ENCODE assay signal across 14 cellular contexts in the genomic region with DNA sequence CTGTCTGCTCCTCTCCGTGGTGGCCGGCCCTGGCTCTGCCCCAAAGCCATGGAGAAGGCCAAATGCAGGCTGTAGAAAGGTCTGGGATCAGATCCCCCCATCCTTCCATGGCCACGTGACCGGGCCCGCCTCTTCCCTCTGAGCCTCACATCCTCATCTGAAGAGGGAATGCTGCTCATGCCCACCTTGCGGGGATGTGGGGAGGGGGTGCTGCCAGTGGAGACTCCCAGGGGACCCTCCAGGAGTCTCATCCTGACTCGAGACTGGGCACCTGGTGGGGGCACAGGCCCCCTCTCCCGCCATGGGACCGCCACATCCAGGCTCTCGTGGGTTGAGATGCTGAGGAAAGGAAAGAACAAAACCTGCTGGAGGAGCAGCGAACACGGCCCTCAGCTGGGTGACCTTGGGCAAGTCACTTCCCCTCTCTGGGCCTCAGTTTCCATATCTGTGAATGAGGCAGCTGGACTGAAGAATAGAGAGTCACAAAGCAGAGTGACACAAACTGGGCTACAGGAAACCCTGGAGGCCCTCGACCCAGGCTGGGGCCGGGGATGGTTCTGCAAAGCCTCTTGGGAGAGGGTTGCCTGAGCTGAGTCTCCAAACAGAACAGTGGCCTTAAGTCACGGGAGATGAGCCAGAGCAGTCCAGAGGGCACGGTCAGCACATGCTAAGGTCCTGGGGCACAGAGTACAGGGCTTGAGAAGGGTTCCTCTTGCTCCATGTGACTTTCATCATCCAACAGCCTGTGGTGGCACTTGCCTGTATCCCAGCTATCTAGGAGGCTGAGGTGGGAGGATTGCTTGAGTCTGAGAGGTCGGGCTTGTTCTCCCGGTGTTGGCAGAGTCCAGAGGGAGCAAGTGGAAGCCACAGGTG. TPM values are rescaled to one million over a fixed set of nuclear protein-coding genes. Genes with fewer than 3 reads are reported as not detected.
DNase-seq lines count a peak whose midpoint lies in the region; FAIRE-seq and TF ChIP-seq lines count a peak whose summit lies in the region.
"Had no signal": no experiment of that assay in that cellular context is flagged by ENCODE, and none has a peak within 500 bp of the region (broad histone marks: within the 10 kb centered on the region; RNA-seq: fewer than 3 reads in every experiment).

No MANE protein-coding gene starts in this region.

- H3K4me1 ChIP-seq in OCI-LY7 (ENCODE audit: insufficient read depth, low read length, poor library complexity, severe bottlenecking) (peaks cover 27% of the 10 kb centered on the region), esophagus squamous epithelium (peaks cover 3 to 40% (median 11%) of the 10 kb centered on the region in 3 donors)

- H3K9me3 ChIP-seq in OCI-LY7 (ENCODE audit: low read length): no peaks in the 10 kb centered on the region
- no peaks in the 10 kb centered on the region for H3K9me3 ChIP-seq in esophagus squamous epithelium

- peaks cover 0 to 13% (median 0%) of the 10 kb centered on the region in 4 donors for H3K27me3 ChIP-seq in esophagus squamous epithelium

- H3K27ac ChIP-seq in OCI-LY7 (ENCODE audit: low read depth, low read length, poor library complexity, severe bottlenecking): peak overlapping the region; percentile 46
- H3K27ac ChIP-seq in esophagus squamous epithelium: peak overlapping the region in 3 of 4 donors; percentile 57 to 84 (median 76)

- CTCF ChIA-PET in OCI-LY7 (lab: Charles Lee; ENCODE audit: unreplicated experiment): interaction anchor here (1.2 to 2.4 kb wide), 2 partner anchors 7 to 30 kb away, joined by 5 to 11 read pairs; a partner anchor contains a TSS

- peak; percentile 17 for DNase-seq in AG20443 (ENCODE audit: low spot score)
- peak; percentile 41 for DNase-seq in GM12865 (ENCODE audit: low read depth)
- no peak for DNase-seq in OCI-LY7 (ENCODE audit: low spot score)
- no peak for DNase-seq in esophagus squamous epithelium (lab: John Stamatoyannopoulos, UW)
- no peak for DNase-seq in kidney tubule cell (ENCODE audit: low spot score)
- DNase-seq in GM19239 (ENCODE audit: insufficient read length, low spot score): no peak
- DNase-seq in inferior parietal cortex (ENCODE audit: extremely low spot score): no peak
- DNase-seq in activated CD8-positive, alpha-beta memory T cell treated with anti-CD3 and anti-CD28 coated beads, Interleukin-2, amount 50 U/mL, for 4 hours: no peak
- DNase-seq: kidney glomerular epithelial cell, NCI-H1417, NCI-H82, occipital lobe had no signal

- no peaks in the 10 kb centered on the region for H3K79me2 ChIP-seq in OCI-LY7 (ENCODE audit: insufficient read depth, low read depth, low read length)

- no peaks in the 10 kb centered on the region for H4K20me1 ChIP-seq in OCI-LY7 (ENCODE audit: insufficient read depth, low read length)

- intact Hi-C loops in OCI-LY7 (cut with micrococcal nuclease; ENCODE audit: unreplicated experiment) (loop anchor here (2.0 kb wide), 1 partner anchor 71 kb away; no protein-coding TSS in a partner anchor), esophagus squamous epithelium (cut with DNase I) (no loop called here)

- TF ChIP-seq POLR2A in esophagus squamous epithelium (IDR thresholded peaks at IDR 0.05): no peak

- BruUV-seq in OCI-LY7 (replicated peaks; lab: Mats Ljungman, UMichigan): no TSS peak

- H3K9me2 ChIP-seq in OCI-LY7 (ENCODE audit: insufficient read depth, low read length): no peaks in the 10 kb centered on the region

- POLR2A ChIA-PET in OCI-LY7 (lab: Charles Lee): interaction anchor here (0.6 to 1.7 kb wide), 4 partner anchors 30 to 198 kb away, joined by 3 to 8 read pairs (median 5); a partner anchor contains a TSS

- H2AFZ ChIP-seq in OCI-LY7 (ENCODE audit: low read length): peak overlapping the region; percentile 91

- H3K4me3 ChIP-seq in GM12865 (ENCODE audit: low read depth, low read length) (peak overlapping the region; percentile 35), OCI-LY7 (ENCODE audit: low read depth, low read length, poor library complexity, severe bottlenecking) (peak overlapping the region; percentile 45), esophagus squamous epithelium (peak overlapping the region in 1 of 4 donors; percentile 39)

- FAIRE-seq in GM19239 (lab: Jason Lieb, UNC): no peak

- no peaks in the 10 kb centered on the region for H3K36me3 ChIP-seq in OCI-LY7 (ENCODE audit: insufficient read depth, low read length)
- no peaks in the 10 kb centered on the region for H3K36me3 ChIP-seq in esophagus squamous epithelium

- peak overlapping the region; percentile 84 for H3K4me2 ChIP-seq in OCI-LY7 (ENCODE audit: low read length)

- no peak for TF ChIP-seq CTCF in GM12865 (IDR thresholded peaks at IDR 0.05; ENCODE audit: insufficient read depth, low read depth, low read length, missing control alignments)
- TF ChIP-seq CTCF in OCI-LY7 (conservative IDR thresholded peaks at IDR 0.05; ENCODE audit: low read length): no peak
- TF ChIP-seq CTCF in esophagus squamous epithelium (IDR thresholded peaks at IDR 0.05): no peak

- WGBS in esophagus squamous epithelium, 2 donors: 72 to 83% methylated on average over 10 to 11 of the region's 18 CpGs

RNA-seq across cellular contexts. Expression of a gene that starts 30.1 kb away (rescaled TPM):
- 45.8 and 47.1 TPM in 2 replicates for total RNA-seq in OCI-LY7 (2014; rRNA removed; shearing (Covaris generic))
- 23.4 and 28.7 TPM in 2 replicates for total RNA-seq in OCI-LY7 (2022)
- 1 to 10 TPM in 3 of 4 donors, under 1 TPM in 1; 0.42 to 9.3 (median 3.7) TPM for total RNA-seq in esophagus squamous epithelium
- total RNA-seq: occipital lobe had no signal

RNA-seq across cellular contexts. Expression of a gene that starts 43.2 kb away (rescaled TPM):
- not detected in 2 replicates for total RNA-seq in OCI-LY7 (2014; rRNA removed; shearing (Covaris generic))
- total RNA-seq in OCI-LY7 (2022): not detected in 2 replicates
- total RNA-seq in esophagus squamous epithelium: not detected
- total RNA-seq: cardiac septum, occipital lobe, subcutaneous adipose tissue had no signal

RNA-seq across cellular contexts. Expression of a gene that starts 47.5 kb away (rescaled TPM):
- not detected in 2 replicates for total RNA-seq in OCI-LY7 (2014; rRNA removed; shearing (Covaris generic))
- total RNA-seq in OCI-LY7 (2022) (not detected in 2 replicates), esophagus squamous epithelium (not detected)
- total RNA-seq: cardiac septum, occipital lobe, subcutaneous adipose tissue had no signal

RNA-seq across cellular contexts. Expression of a gene that starts 50.4 kb away (rescaled TPM):
- total RNA-seq in OCI-LY7 (2014; rRNA removed; shearing (Covaris generic)): not detected in 2 replicates
- not detected in 2 replicates for total RNA-seq in OCI-LY7 (2022)
- total RNA-seq in esophagus squamous epithelium: not detected
- total RNA-seq: cardiac septum, occipital lobe, subcutaneous adipose tissue had no signal

RNA-seq across cellular contexts. Expression of a gene that starts 55.2 kb away (rescaled TPM):
- total RNA-seq in OCI-LY7 (2014; rRNA removed; shearing (Covaris generic)): not detected in 2 replicates
- total RNA-seq in OCI-LY7 (2022): not detected in 2 replicates
- not detected for total RNA-seq in esophagus squamous epithelium
- total RNA-seq: cardiac septum, occipital lobe, subcutaneous adipose tissue had no signal

Comparison
In these comparisons a context has a peak if more than half of its experiments do, and no peak if none do; other contexts are left out.
1. DNase-seq: peak in AG20443 (single experiment) and GM12865 (single experiment); none in OCI-LY7 (single experiment), esophagus squamous epithelium (single experiment), kidney tubule cell (single experiment), GM19239 (single experiment), inferior parietal cortex (single experiment) and activated CD8-positive, alpha-beta memory T cell treated with anti-CD3 and anti-CD28 coated beads, Interleukin-2, amount 50 U/mL, for 4 hours (single experiment).